13 cellular contexts compared by ENCODE assay signal in the genomic region with DNA sequence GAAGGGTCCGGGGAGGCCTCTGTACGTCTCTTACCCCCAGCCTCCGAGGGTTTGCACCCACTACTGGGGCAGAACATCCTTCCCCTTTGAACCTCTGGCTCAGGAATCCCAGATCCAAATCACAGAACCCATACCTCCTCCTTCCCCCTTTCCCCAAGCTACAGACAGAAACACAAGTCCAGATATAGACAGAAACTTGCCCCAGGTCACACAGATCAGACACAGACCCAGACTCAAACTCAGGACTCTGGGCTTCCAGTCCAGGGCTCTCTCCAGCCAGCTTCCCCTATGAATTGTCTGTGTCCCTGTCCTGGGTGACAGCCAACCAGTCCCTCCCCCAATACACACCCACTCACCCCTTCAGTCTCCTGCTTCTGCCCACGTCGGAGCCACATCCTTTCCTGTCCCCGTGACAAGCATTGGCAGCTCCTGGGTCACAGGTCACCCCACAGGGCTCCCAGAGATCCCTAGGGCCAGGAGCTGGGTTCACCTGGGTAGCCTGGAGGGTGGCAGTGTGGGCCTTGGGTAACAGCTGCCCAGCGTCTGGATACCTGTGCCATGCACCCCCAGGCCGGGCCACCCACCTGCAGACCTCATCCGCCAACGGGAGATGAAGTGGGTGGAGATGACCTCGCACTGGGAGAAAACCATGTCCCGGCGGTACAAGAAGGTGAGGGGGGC. TPM values are rescaled to one million over a fixed set of nuclear protein-coding genes. Genes with fewer than 3 reads are reported as not detected.
DNase-seq lines count a peak whose midpoint lies in the region; ATAC-seq and TF ChIP-seq lines count a peak whose summit lies in the region.
"Had no signal": no experiment of that assay in that cellular context is flagged by ENCODE, and none has a peak within 500 bp of the region (broad histone marks: within the 10 kb centered on the region; RNA-seq: fewer than 3 reads in every experiment).

No MANE protein-coding gene starts in this region.

- no peaks in the 10 kb centered on the region for H3K9me3 Mint-ChIP-seq in CD14-positive monocyte
- no peaks in the 10 kb centered on the region for H3K9me3 Mint-ChIP-seq in activated naive CD8-positive, alpha-beta T cell (ENCODE audit: low read depth)
- H3K9me3 Mint-ChIP-seq in nephron progenitor cell, result no peaks in the 10 kb centered on the region

- ATAC-seq in GM21515 (IDR thresholded peaks at IDR 0.05; ENCODE audit: unreplicated experiment) (no peak), HG03196 (IDR thresholded peaks at IDR 0.05; ENCODE audit: unreplicated experiment) (no peak)

- intact Hi-C loops in CD14-positive monocyte (cut with micrococcal nuclease), result loop anchor here in 1 of 2 donors (5.0 kb wide), 1 partner anchor 63 kb away; a partner anchor contains a TSS

- in situ Hi-C loops in KBM-7 (cut with MboI; ENCODE audit: low pct_unique_long_range_greater_than_20kb, low sequenced_read_pairs), result no loop called here
- in situ Hi-C loops in GM13977 (cut with MboI; ENCODE audit: low pct_unique_long_range_greater_than_20kb, low sequenced_read_pairs, unreplicated experiment), result loop anchor here (10.0 kb wide), 1 partner anchor 60 kb away; a partner anchor contains a TSS

- H3K4me3 Mint-ChIP-seq in CD14-positive monocyte, result peak overlapping the region; percentile 82 to 93
- peak overlapping the region; percentile 95 for H3K4me3 Mint-ChIP-seq in activated naive CD8-positive, alpha-beta T cell
- no peak overlapping the region for H3K4me3 Mint-ChIP-seq in nephron progenitor cell

- H3K4me1 Mint-ChIP-seq in CD14-positive monocyte (peaks cover 83% of the 10 kb centered on the region), nephron progenitor cell (peaks cover 36% of the 10 kb centered on the region)
- peaks cover 59% of the 10 kb centered on the region for H3K4me1 Mint-ChIP-seq in activated naive CD8-positive, alpha-beta T cell (ENCODE audit: low read depth)

- no peaks in the 10 kb centered on the region for H3K27me3 Mint-ChIP-seq in CD14-positive monocyte (ENCODE audit: low read depth in 3 of 3)
- H3K27me3 Mint-ChIP-seq in activated naive CD8-positive, alpha-beta T cell, result no peaks in the 10 kb centered on the region
- peaks cover 4% of the 10 kb centered on the region for H3K27me3 Mint-ChIP-seq in nephron progenitor cell (ENCODE audit: low read depth, poor library complexity)

- H3K36me3 Mint-ChIP-seq in CD14-positive monocyte (peaks cover 23 to 35% of the 10 kb centered on the region in 2 donors), nephron progenitor cell (ENCODE audit: low read depth) (no peaks in the 10 kb centered on the region)
- H3K36me3 Mint-ChIP-seq in activated naive CD8-positive, alpha-beta T cell, result no peaks in the 10 kb centered on the region

- H3K27ac Mint-ChIP-seq in CD14-positive monocyte, result peak overlapping the region; percentile 72 to 93 (median 84)
- H3K27ac Mint-ChIP-seq in activated naive CD8-positive, alpha-beta T cell, result peak overlapping the region; percentile 97
- peak overlapping the region; percentile 73 for H3K27ac Mint-ChIP-seq in nephron progenitor cell

- TF ChIP-seq CTCF in CD14-positive monocyte (IDR thresholded peaks at IDR 0.05) (no peak), nephron progenitor cell (IDR thresholded peaks at IDR 0.05) (no peak), GM13977 (IDR thresholded peaks at IDR 0.05; ENCODE audit: extremely low read depth, insufficient read depth, missing control alignments) (no peak)

- DNase-seq in CD14-positive monocyte (ENCODE audit: low spot score) (peak; percentile 60), KBM-7 (peak; percentile 23), nephron progenitor cell (no peak), NCI-H1092 treated with DMSO at 0.1 percent for 48 hours (lab: John Stamatoyannopoulos, UW) (no peak), GM13977 (ENCODE audit: low spot score) (no peak)
- DNase-seq: aorta, foreskin fibroblast, mesendoderm, NCI-H187 had no signal

RNA-seq across cellular contexts. Expression of a gene that starts 0.8 kb away (rescaled TPM):
- 10 to 100 TPM; 68.6 to 72.9 TPM for polyA plus RNA-seq in CD14-positive monocyte
- polyA plus RNA-seq: BJ had no signal

RNA-seq across cellular contexts. Expression of a gene that starts 3.0 kb away (rescaled TPM):
- polyA plus RNA-seq in CD14-positive monocyte, result 100 to 1,000 TPM; 461 to 551 TPM

RNA-seq across cellular contexts. Expression of a gene that starts 10.8 kb away (rescaled TPM):
- not detected for polyA plus RNA-seq in CD14-positive monocyte

RNA-seq across cellular contexts. Expression of a gene that starts 12.9 kb away (rescaled TPM):
- 1 to 10 TPM; 3.7 to 3.8 TPM for polyA plus RNA-seq in CD14-positive monocyte

RNA-seq across cellular contexts. Expression of a gene that starts 23.6 kb away (rescaled TPM):
- 10 to 100 TPM; 51.6 to 53.8 TPM for polyA plus RNA-seq in CD14-positive monocyte

Comparison
In these comparisons a context has a peak if more than half of its experiments do, and no peak if none do; other contexts are left out.
1. DNase-seq: peak in CD14-positive monocyte (single experiment) and KBM-7 (single experiment); none in nephron progenitor cell (single experiment), NCI-H1092 treated with DMSO at 0.1 percent for 48 hours (single experiment) and GM13977 (single experiment).
2. Peak in every context shown above with its lines, with median percentiles within 50 percentile points of each other: H3K27ac Mint-ChIP-seq.